ENCODE assay signal across 8 cellular contexts in the genomic region with DNA sequence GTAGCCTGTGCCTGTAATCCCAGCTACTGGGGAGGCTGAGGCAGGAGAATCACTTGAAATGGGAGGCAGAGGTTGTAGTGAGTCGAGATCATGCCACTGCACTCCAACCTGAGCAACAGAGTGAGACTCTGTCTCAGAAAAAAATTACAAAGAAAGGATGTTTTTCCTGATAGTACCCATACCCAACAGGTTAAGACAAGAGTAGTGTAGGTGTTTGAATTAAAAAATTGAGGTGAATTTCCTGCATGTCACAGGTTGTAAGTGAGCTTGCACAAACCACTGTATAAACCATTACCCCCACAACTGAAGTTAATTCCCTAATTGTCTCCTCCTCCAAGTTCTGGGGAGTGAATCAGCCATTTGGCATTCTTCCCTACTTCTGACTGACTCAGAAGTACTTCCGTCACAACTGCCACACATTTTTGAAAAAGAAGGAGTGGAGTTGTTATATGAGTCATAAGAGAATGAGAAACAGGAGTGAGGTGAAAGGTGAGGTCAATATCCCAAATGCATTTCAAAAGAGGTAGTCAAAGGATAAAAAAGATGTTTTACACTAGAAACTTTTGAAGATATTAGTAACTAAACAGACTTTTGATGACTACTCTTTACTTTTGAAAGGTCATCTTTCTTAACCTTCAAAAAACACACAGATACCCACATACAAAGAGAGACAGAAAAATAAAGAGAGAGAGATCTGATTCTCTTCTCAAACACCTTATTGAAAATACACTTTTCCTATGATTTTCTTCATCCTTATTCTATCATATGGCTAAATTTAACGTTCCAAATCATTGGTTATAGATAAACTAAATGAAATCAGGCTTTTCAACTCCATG.
DNase-seq lines count a peak whose midpoint lies in the region; ATAC-seq, FAIRE-seq and TF ChIP-seq lines count a peak whose summit lies in the region.

No MANE protein-coding gene starts in this region.

- no peak overlapping the region for H3K4me3 ChIP-seq in PC-3 (ENCODE audit: low read length)
- no peak overlapping the region for H3K4me3 ChIP-seq in epithelial cell of proximal tubule (ENCODE audit: low read depth, low read length)

- peaks cover 8% of the 10 kb centered on the region; the same call in 1 of the 2 replicates for H3K79me2 ChIP-seq in PC-3 (ENCODE audit: low read length)

- H2AFZ ChIP-seq in PC-3 (ENCODE audit: low read length), result no peak overlapping the region

- H3K9me3 ChIP-seq in PC-3 (ENCODE audit: low read length), result no peaks in the 10 kb centered on the region

- CTCF ChIA-PET in PC-3 (lab: Charles Lee), result no interaction called here
- CTCF ChIA-PET in activated CD8-positive, alpha-beta memory T cell treated with anti-CD3 and anti-CD28 coated beads, Interleukin-2, amount 10 ng/mL, durations not matched to agents 7 days and 5 days (lab: Charles Lee), result no interaction called here

- DNase-seq in ELR (ENCODE audit: low read depth) (peak; percentile 98), PC-3 (peak; percentile 98), epithelial cell of proximal tubule (ENCODE audit: low read depth) (peak; percentile 100), pons (ENCODE audit: low spot score) (peak; percentile 5), GF-D8 (lab: John Stamatoyannopoulos, UW) (no peak), GM12891 (ENCODE audit: insufficient read length, low spot score) (no peak), medulla oblongata (ENCODE audit: extremely low spot score) (no peak)
- no peak for DNase-seq in activated CD8-positive, alpha-beta memory T cell treated with anti-CD3 and anti-CD28 coated beads, Interleukin-2, amount 10 ng/mL, durations not matched to agents 7 days and 5 days

- peak; percentile 60 for ATAC-seq in PC-3
- ATAC-seq in activated CD8-positive, alpha-beta memory T cell treated with anti-CD3 and anti-CD28 coated beads, Interleukin-2, amount 10 ng/mL, durations not matched to agents 7 days and 5 days, result no peak

- peak overlapping the region; percentile 38 for H3K4me2 ChIP-seq in PC-3 (ENCODE audit: low read length)

- TSS peak; percentile 79 for BruUV-seq in PC-3 (replicated peaks; lab: Mats Ljungman, UMichigan)

- no peak for TF ChIP-seq CTCF in PC-3 (conservative IDR thresholded peaks at IDR 0.05; ENCODE audit: low read depth, low read length)
- no peak for TF ChIP-seq CTCF in epithelial cell of proximal tubule (conservative IDR thresholded peaks at IDR 0.05; ENCODE audit: low read depth, low read length)

- H3K9me3 Mint-ChIP-seq in activated CD8-positive, alpha-beta memory T cell treated with anti-CD3 and anti-CD28 coated beads, Interleukin-2, amount 10 ng/mL, durations not matched to agents 7 days and 5 days (ENCODE audit: low read depth), result no peaks in the 10 kb centered on the region

- H3K4me1 Mint-ChIP-seq in activated CD8-positive, alpha-beta memory T cell treated with anti-CD3 and anti-CD28 coated beads, Interleukin-2, amount 10 ng/mL, durations not matched to agents 7 days and 5 days, result no peaks in the 10 kb centered on the region

- TF ChIP-seq POLR2A in GM12891 (IDR thresholded peaks at IDR 0.05; ENCODE audit: low read depth, low read length), result no peak

- H3K27ac Mint-ChIP-seq in activated CD8-positive, alpha-beta memory T cell treated with anti-CD3 and anti-CD28 coated beads, Interleukin-2, amount 10 ng/mL, durations not matched to agents 7 days and 5 days, result no peak overlapping the region

- peak overlapping the region; percentile 90 for H3K9ac ChIP-seq in PC-3 (ENCODE audit: low read length)

- intact Hi-C loops in PC-3 (cut with micrococcal nuclease), result loop anchor here (1.0 kb wide), 1 partner anchor 35 kb away; no protein-coding TSS in a partner anchor

- H3K9me2 ChIP-seq in PC-3 (replicated peaks; ENCODE audit: low read length), result no peaks in the 10 kb centered on the region

- peaks cover 19% of the 10 kb centered on the region for H3F3A ChIP-seq in PC-3 (ENCODE audit: low read length, unreplicated experiment)

- no peak for FAIRE-seq in GM12891 (lab: Jason Lieb, UNC)

- H3K36me3 ChIP-seq in PC-3 (ENCODE audit: low read depth, low read length), result no peaks in the 10 kb centered on the region

- peaks cover 5% of the 10 kb centered on the region for H3K27me3 Mint-ChIP-seq in activated CD8-positive, alpha-beta memory T cell treated with anti-CD3 and anti-CD28 coated beads, Interleukin-2, amount 10 ng/mL, durations not matched to agents 7 days and 5 days

- H3K4me3 Mint-ChIP-seq in activated CD8-positive, alpha-beta memory T cell treated with anti-CD3 and anti-CD28 coated beads, Interleukin-2, amount 10 ng/mL, durations not matched to agents 7 days and 5 days, result no peak overlapping the region

- POLR2A ChIA-PET in PC-3 (lab: Charles Lee; ENCODE audit: unreplicated experiment), result no interaction called here

- peak overlapping the region; percentile 99 for H3K27ac ChIP-seq in PC-3 (ENCODE audit: low read length)

- H4K20me1 ChIP-seq in PC-3 (ENCODE audit: low read length), result no peaks in the 10 kb centered on the region

- peaks cover 78% of the 10 kb centered on the region for H3K4me1 ChIP-seq in PC-3 (ENCODE audit: insufficient read depth, low read length)

- H3K36me3 Mint-ChIP-seq in activated CD8-positive, alpha-beta memory T cell treated with anti-CD3 and anti-CD28 coated beads, Interleukin-2, amount 10 ng/mL, durations not matched to agents 7 days and 5 days, result no peaks in the 10 kb centered on the region

- H3K27me3 ChIP-seq in PC-3 (ENCODE audit: low read length), result no peaks in the 10 kb centered on the region

TF ChIP-seq in GM12891, 5 proteins besides CTCF, POLR2A, EP300 and RAD21:
- no peak for TF ChIP-seq TAF1 (IDR thresholded peaks at IDR 0.05; ENCODE audit: low read depth, low read length)
- TF ChIP-seq POU2F2 (IDR thresholded peaks at IDR 0.05; ENCODE audit: low read depth, low read length), result no peak
- no peak for TF ChIP-seq POLR2AphosphoS5 (IDR thresholded peaks at IDR 0.05; ENCODE audit: low read depth, low read length)
- TF ChIP-seq PAX5 (IDR thresholded peaks at IDR 0.05; ENCODE audit: insufficient read depth, low read length, severe bottlenecking), result no peak

Comparison
In these comparisons a context has a peak if more than half of its experiments do, and no peak if none do; other contexts are left out.
1. DNase-seq: peak in ELR (single experiment), PC-3 (single experiment), epithelial cell of proximal tubule (single experiment) and pons (single experiment); none in GF-D8 (single experiment), GM12891 (single experiment), activated CD8-positive, alpha-beta memory T cell treated with anti-CD3 and anti-CD28 coated beads, Interleukin-2, amount 10 ng/mL, durations not matched to agents 7 days and 5 days (single experiment) and medulla oblongata (single experiment).